ENCODE assay signal across 8 cellular contexts in the genomic region with DNA sequence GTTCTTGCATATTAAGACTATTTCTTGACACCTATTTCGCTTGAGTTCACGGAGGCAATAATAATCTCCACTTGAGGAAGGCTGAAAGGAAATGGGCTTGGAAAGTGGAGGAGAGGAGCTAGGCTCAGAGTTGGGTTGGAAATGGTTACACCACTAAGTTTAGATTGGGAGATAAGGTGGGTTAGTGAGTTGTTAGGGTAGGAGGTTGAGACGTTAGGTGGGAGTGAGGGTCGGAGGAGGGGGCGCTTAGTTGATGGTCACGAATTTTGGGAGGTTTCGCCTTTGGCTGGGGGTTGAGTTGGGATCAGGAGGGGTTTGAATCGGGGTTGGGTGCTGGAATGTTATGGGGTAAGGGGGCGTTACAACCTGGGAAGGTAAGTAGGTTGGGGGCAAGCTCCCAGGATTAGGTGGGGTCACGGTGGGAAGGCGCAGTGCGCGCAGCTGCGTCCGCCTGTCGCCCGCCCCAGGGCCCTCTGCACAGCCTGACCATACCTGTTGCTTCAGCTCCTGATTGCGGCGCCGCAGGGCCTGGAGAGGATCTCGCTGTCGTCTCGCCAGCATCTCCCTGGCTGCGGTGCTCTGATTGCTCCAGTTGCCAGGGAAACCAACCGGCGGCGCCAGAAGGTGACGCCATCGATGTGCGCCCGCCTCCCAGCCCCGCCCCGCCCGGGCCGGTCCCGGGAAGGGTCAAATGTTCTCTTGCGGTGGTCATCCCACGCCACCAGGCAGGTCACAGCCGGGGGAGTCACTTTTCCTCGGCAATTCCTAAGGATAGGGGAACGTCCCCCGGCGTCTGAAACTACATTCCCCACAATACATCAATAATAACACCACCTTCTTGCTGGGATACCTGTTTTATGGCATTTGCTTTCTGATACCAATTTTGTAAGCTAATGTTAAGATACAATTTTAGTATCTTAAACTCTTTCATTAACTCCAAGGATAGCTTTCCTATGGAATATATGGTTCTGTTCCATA. TPM values are rescaled to one million over a fixed set of nuclear protein-coding genes. Genes with fewer than 3 reads are reported as not detected.
DNase-seq lines count a peak whose midpoint lies in the region; ATAC-seq and TF ChIP-seq lines count a peak whose summit lies in the region.

A gene (minus strand): TSS at position 606 of the 978 bp plus-strand sequence. CDS start 45 bp downstream, at position 561.

- DNase-seq in GM12865 (ENCODE audit: low read depth), result peak; percentile 85
- peak; percentile 82 for DNase-seq in NB4 (ENCODE audit: low read depth)
- peak; percentile 67 for DNase-seq in SKM-1 treated with dmso at 0.1 percent for 144 hours (lab: John Stamatoyannopoulos, UW; ENCODE audit: unreplicated experiment)
- DNase-seq in activated naive CD8-positive, alpha-beta T cell treated with anti-CD3 and anti-CD28 coated beads for 36 hours, result peak; percentile 85
- peak; percentile 91 for DNase-seq in Right ventricle myocardium inferior (ENCODE audit: missing footprints)
- peak; percentile 77 to 92 for DNase-seq in tibial artery

- H3K27ac ChIP-seq in parathyroid adenoma (peak within 1 kb of the TSS; percentile 63), tibial artery (peak within 1 kb of the TSS; percentile 54 to 64)

- no peak for TF ChIP-seq CTCF in GM12865 (IDR thresholded peaks at IDR 0.05; ENCODE audit: insufficient read depth, low read depth, low read length, missing control alignments)
- no peak for TF ChIP-seq CTCF in NB4 (IDR thresholded peaks at IDR 0.05; ENCODE audit: low read depth, low read length)
- no peak for TF ChIP-seq CTCF in parathyroid adenoma (IDR thresholded peaks at IDR 0.05)
- TF ChIP-seq CTCF in tibial artery (IDR thresholded peaks at IDR 0.05), result no peak

- no peaks in the 10 kb centered on the region for H3K79me2 ChIP-seq in parathyroid adenoma

- peak within 1 kb of the TSS; percentile 70 for H3K4me2 ChIP-seq in parathyroid adenoma (ENCODE audit: low read length)

- no peak within 1 kb of the TSS for H3K9ac ChIP-seq in parathyroid adenoma

- H3K4me3 ChIP-seq in GM12865 (ENCODE audit: low read depth, low read length) (peak within 1 kb of the TSS; percentile 62), NB4 (ENCODE audit: low read depth, low read length) (peak within 1 kb of the TSS; percentile 81), parathyroid adenoma (ENCODE audit: low read depth, low read length) (peak within 1 kb of the TSS; percentile 96), tibial artery (peak within 1 kb of the TSS; percentile 66 to 73)

- H3K36me3 ChIP-seq in parathyroid adenoma (ENCODE audit: control insufficient read depth, insufficient read depth, low read length) (no peaks in the 10 kb centered on the region), tibial artery (peaks cover 0 to 10% (median under 1%) of the 10 kb centered on the region in 3 donors)

- peaks cover 28% of the 10 kb centered on the region for H3K4me1 Mint-ChIP-seq in activated naive CD8-positive, alpha-beta T cell treated with anti-CD3 and anti-CD28 coated beads for 36 hours

- no peaks in the 10 kb centered on the region for H3K9me3 Mint-ChIP-seq in activated naive CD8-positive, alpha-beta T cell treated with anti-CD3 and anti-CD28 coated beads for 36 hours

- H2AFZ ChIP-seq in parathyroid adenoma, result peak within 1 kb of the TSS; percentile 88

- H3K4me1 ChIP-seq in parathyroid adenoma (no peaks in the 10 kb centered on the region), tibial artery (peaks cover 0 to 8% (median 2%) of the 10 kb centered on the region in 4 donors)

- H3K9me3 ChIP-seq in parathyroid adenoma (ENCODE audit: control insufficient read depth, low read length) (no peaks in the 10 kb centered on the region), tibial artery (no peaks in the 10 kb centered on the region)

- intact Hi-C loops in Right ventricle myocardium inferior (cut with DNase I), result no loop called here
- intact Hi-C loops in tibial artery (cut with DNase I; ENCODE audit: low total_unique reads), result no loop called here

- H3K27ac Mint-ChIP-seq in activated naive CD8-positive, alpha-beta T cell treated with anti-CD3 and anti-CD28 coated beads for 36 hours, result peak within 1 kb of the TSS; percentile 63

- peak; percentile 97 for ATAC-seq in HG02588 (IDR thresholded peaks at IDR 0.05; ENCODE audit: unreplicated experiment)
- ATAC-seq in Right ventricle myocardium inferior, result peak; percentile 93

- no peaks in the 10 kb centered on the region for H3K27me3 ChIP-seq in parathyroid adenoma (ENCODE audit: control insufficient read depth, insufficient read depth, low read length)
- no peaks in the 10 kb centered on the region for H3K27me3 ChIP-seq in tibial artery

- TF ChIP-seq POLR2A in NB4 (IDR thresholded peaks at IDR 0.05; ENCODE audit: extremely low read depth, insufficient read length), result peak; percentile 39

- H3K4me3 Mint-ChIP-seq in activated naive CD8-positive, alpha-beta T cell treated with anti-CD3 and anti-CD28 coated beads for 36 hours, result peak within 1 kb of the TSS; percentile 95

- no peaks in the 10 kb centered on the region for H3K27me3 Mint-ChIP-seq in activated naive CD8-positive, alpha-beta T cell treated with anti-CD3 and anti-CD28 coated beads for 36 hours

- peaks cover 10% of the 10 kb centered on the region for H3K36me3 Mint-ChIP-seq in activated naive CD8-positive, alpha-beta T cell treated with anti-CD3 and anti-CD28 coated beads for 36 hours

RNA-seq across cellular contexts. Expression of the gene that starts here (rescaled TPM):
- total RNA-seq in activated naive CD8-positive, alpha-beta T cell treated with anti-CD3 and anti-CD28 coated beads for 36 hours, result 1 to 10 TPM; 1.6 to 1.9 TPM
- total RNA-seq in Right ventricle myocardium inferior, result 5.5 TPM

Comparison
In these comparisons a context has a peak if more than half of its experiments do, and no peak if none do; other contexts are left out.
1. Peak in every context shown above with its lines: DNase-seq, ATAC-seq, H3K4me3 ChIP-seq and H3K27ac ChIP-seq.